5 cellular contexts compared by ENCODE assay signal in the genomic region with DNA sequence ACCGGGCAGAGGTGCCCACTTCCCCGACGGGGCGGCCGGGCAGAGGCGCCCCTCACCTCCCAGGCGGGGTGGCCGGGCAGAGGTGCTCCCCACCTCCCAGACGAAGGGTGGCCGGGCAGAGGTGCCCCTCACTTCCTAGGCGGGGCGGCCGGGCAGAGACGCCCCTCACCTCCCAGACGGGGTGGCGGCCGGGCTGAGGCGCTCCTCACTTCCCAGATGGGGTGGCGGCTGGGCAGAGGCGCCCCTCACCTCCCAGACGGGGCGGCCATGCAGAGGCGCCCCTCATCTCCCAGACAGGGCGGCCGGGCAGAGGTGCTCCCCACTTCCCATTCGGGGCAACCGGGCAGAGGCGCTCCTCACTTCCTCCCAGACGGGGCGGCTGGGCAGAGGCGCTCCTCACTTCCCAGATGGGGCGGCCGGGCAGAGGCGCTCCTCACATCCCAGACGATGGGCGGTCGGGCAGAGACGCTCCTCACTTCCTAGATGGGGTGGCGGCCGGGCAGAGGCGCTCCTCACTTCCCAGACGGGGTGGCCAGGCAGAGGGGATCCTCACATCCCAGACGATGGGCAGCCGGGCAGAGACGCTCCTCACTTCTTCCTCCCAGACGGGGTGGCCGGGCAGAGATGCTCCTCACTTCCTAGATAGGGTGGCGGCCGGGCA.
DNase-seq lines count a peak whose midpoint lies in the region; ATAC-seq and TF ChIP-seq lines count a peak whose summit lies in the region.
"Not testable (repeated sequence)": the region's sequence is repeated elsewhere in the genome, so short reads cannot be mapped to it uniquely, and the experiment has no call there.

No MANE protein-coding gene starts in this region.

- not testable (repeated sequence) for H3K79me2 ChIP-seq in DND-41 (ENCODE audit: insufficient read depth, low read length)

- not testable (repeated sequence) for H3K9ac ChIP-seq in DND-41 (ENCODE audit: low read depth, low read length)

- H3K4me2 ChIP-seq in DND-41 (ENCODE audit: insufficient read depth, low read length): not testable (repeated sequence)

- peaks cover 33% of the 10 kb centered on the region for H3K36me3 Mint-ChIP-seq in glutamatergic neuron (ENCODE audit: unreplicated experiment)

- not testable (repeated sequence) for H3K27me3 Mint-ChIP-seq in glutamatergic neuron (ENCODE audit: unreplicated experiment); stimulated activated naive CD8-positive, alpha-beta T cell treated with anti-CD3 and anti-CD28 coated beads, Interleukin-15, amount 100 ng/mL, for 72 hours

- not testable (repeated sequence) for H3K4me3 Mint-ChIP-seq in glutamatergic neuron (ENCODE audit: unreplicated experiment); stimulated activated naive CD8-positive, alpha-beta T cell treated with anti-CD3 and anti-CD28 coated beads, Interleukin-15, amount 100 ng/mL, for 72 hours

- intact Hi-C loops in Right ventricle myocardium superior (cut with DNase I); right cardiac atrium (cut with DNase I): not testable (repeated sequence)

- not testable (repeated sequence) for H3K4me3 ChIP-seq in DND-41 (ENCODE audit: low read depth in 1 of 2, low read length in 2 of 2); right cardiac atrium (ENCODE audit: low read length)

- not testable (repeated sequence) for H3K36me3 ChIP-seq in DND-41 (ENCODE audit: insufficient read depth, low read length)

- peak; percentile 4 for DNase-seq in DND-41
- peak; percentile 17 for DNase-seq in glutamatergic neuron
- peak; percentile 31 for DNase-seq in Right ventricle myocardium superior
- peak in 2 of 3 donors; percentile 32 to 57 for DNase-seq in right cardiac atrium
- not testable (repeated sequence) for DNase-seq in stimulated activated naive CD8-positive, alpha-beta T cell treated with anti-CD3 and anti-CD28 coated beads, Interleukin-15, amount 100 ng/mL, for 72 hours

- H3K4me1 Mint-ChIP-seq in glutamatergic neuron (ENCODE audit: low read depth, unreplicated experiment); stimulated activated naive CD8-positive, alpha-beta T cell treated with anti-CD3 and anti-CD28 coated beads, Interleukin-15, amount 100 ng/mL, for 72 hours: not testable (repeated sequence)

- H3K27me3 ChIP-seq in DND-41 (ENCODE audit: insufficient read depth, low read length, poor library complexity); right cardiac atrium (ENCODE audit: control insufficient read depth, insufficient read depth): not testable (repeated sequence)

- peaks cover 20% of the 10 kb centered on the region for H3K9me3 Mint-ChIP-seq in glutamatergic neuron (ENCODE audit: unreplicated experiment)
- H3K9me3 Mint-ChIP-seq in stimulated activated naive CD8-positive, alpha-beta T cell treated with anti-CD3 and anti-CD28 coated beads, Interleukin-15, amount 100 ng/mL, for 72 hours: peaks cover 12 to 18% of the 10 kb centered on the region in 2 donors

- not testable (repeated sequence) for H3K27ac Mint-ChIP-seq in glutamatergic neuron (ENCODE audit: unreplicated experiment); stimulated activated naive CD8-positive, alpha-beta T cell treated with anti-CD3 and anti-CD28 coated beads, Interleukin-15, amount 100 ng/mL, for 72 hours

- not testable (repeated sequence) for ATAC-seq in DND-41 (ENCODE audit: insufficient read depth, low read depth); Right ventricle myocardium superior (ENCODE audit: poor library complexity); right cardiac atrium
- peak; percentile 45 for ATAC-seq in stimulated activated naive CD8-positive, alpha-beta T cell treated with anti-CD3 and anti-CD28 coated beads, Interleukin-15, amount 100 ng/mL, for 72 hours

- H4K20me1 ChIP-seq in DND-41 (ENCODE audit: insufficient read depth, low read length): not testable (repeated sequence)

- WGBS in right cardiac atrium: 97% methylated on average over 49 of the region's 49 CpGs

- H3K4me1 ChIP-seq in DND-41 (ENCODE audit: insufficient read depth, low read length); right cardiac atrium (ENCODE audit: control insufficient read depth, insufficient read depth, low read length): not testable (repeated sequence)

- not testable (repeated sequence) for H2AFZ ChIP-seq in DND-41 (ENCODE audit: low read depth, low read length)

- TF ChIP-seq CTCF in DND-41 (IDR thresholded peaks at IDR 0.05; ENCODE audit: borderline replicate concordance, extremely low read depth, low read length, poor library complexity, severe bottlenecking); glutamatergic neuron (IDR thresholded peaks at IDR 0.05; ENCODE audit: partially characterized antibody, unreplicated experiment): not testable (repeated sequence)

- not testable (repeated sequence) for H3K9me3 ChIP-seq in DND-41 (ENCODE audit: insufficient read depth, low read length, severe bottlenecking); right cardiac atrium (ENCODE audit: control insufficient read depth, low read length)

- H3K27ac ChIP-seq in DND-41 (ENCODE audit: low read length); right cardiac atrium (ENCODE audit: low read length): not testable (repeated sequence)
